Comparison of ENCODE assay signal across 16 cellular contexts in the genomic region with DNA sequence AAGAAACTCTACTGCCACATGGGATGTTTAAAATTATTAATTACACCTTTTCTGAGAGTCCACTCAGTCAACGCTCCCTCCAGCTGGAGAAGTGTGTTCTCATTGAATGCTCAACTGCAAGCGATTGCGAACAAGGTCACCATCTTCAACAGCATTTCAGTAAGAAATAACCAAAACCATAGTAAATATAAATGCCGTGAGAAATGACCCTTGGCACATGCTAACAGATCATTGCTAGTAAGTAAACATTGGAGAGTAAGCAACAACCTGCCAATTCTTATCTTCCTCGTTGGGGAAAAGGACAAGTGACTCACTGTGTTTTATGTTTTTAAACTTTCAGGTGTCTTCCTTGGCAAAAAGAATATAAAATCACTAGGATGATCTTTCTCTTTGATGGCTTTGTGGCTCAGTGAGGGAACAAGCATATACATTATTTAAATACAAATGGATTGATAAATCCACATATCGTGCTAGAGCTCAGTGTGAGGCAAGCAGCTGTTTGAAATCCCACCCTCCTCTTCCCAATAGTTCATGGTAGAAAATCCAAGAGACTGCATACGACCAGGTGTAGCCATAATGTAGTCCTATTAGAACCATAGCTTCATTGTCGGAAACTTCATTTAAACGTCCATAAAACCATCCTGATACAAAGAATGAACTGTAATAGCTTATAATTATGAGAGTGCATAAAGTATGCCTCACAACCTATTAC.
"Had no signal": no experiment of that assay in that cellular context is flagged by ENCODE, and none has a peak within 500 bp of the region (broad histone marks: within the 10 kb centered on the region; RNA-seq: fewer than 3 reads in every experiment).

No MANE protein-coding gene starts in this region.

- H3K27me3 ChIP-seq: heart left ventricle had no signal

- DNase-seq: activated CD4-positive, alpha-beta T cell treated with anti-CD3 and anti-CD28 coated beads, Interleukin-2, amount 10 ng/mL, durations not matched to agents 7 days and 5 days; activated CD4-positive, CD25-positive, alpha-beta regulatory T cell; activated CD8-positive, alpha-beta memory T cell treated with anti-CD3 and anti-CD28 coated beads for 24 hours; activated naive CD4-positive, alpha-beta T cell treated with anti-CD3 and anti-CD28 coated beads for 36 hours; effector CD4-positive, alpha-beta T cell; foreskin melanocyte; heart left ventricle; left ventricle myocardium superior; mesendoderm; stimulated activated naive B cell treated with anti-CD40 and anti-IgM and Interleukin-4, amounts not matched to agents 10 μg/mL and 1 μg/mL and 100 μg/mL, for 72 hours; trophoblast cell had no signal

- FAIRE-seq: colon, endothelial cell of umbilical vein, islet of Langerhans had no signal

- ATAC-seq: activated T-helper 17 cell treated with anti-CD3 and anti-CD28 coated beads, Interleukin-2, amount 50 U/mL, for 72 hours; heart left ventricle; left ventricle myocardium superior; stimulated activated naive B cell treated with anti-CD40 and anti-IgM and Interleukin-4, amounts not matched to agents 10 μg/mL and 1 μg/mL and 100 μg/mL, for 72 hours had no signal

- H3K36me3 ChIP-seq: heart left ventricle had no signal

- H3K4me3 ChIP-seq: heart left ventricle, smooth muscle cell had no signal

- H3K4me1 ChIP-seq: heart left ventricle had no signal

- H3K27ac ChIP-seq: heart left ventricle had no signal

- H3K9me3 ChIP-seq: heart left ventricle had no signal

- H3K4me2 ChIP-seq: smooth muscle cell had no signal
